23 cellular contexts compared by ENCODE assay signal in the genomic region with DNA sequence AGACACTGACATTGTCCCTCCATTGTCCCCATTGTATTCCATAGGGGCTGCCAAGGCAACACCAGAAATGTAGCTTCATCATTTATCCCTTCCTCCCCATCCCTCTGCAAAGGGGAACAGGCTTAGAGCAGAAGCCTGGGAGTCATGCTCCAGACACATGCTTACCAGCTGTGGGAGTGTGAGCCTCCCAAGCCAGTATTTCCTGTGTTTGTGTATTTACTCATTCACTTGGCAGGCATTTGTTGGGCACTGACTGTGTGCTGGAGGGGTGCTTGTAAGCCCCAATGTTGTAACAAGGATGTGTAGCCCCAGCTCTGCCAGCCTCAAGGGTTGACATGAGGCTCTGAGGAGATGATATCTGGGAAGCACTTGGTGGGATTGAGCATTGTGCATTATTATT. TPM values are rescaled to one million over a fixed set of nuclear protein-coding genes. Genes with fewer than 3 reads are reported as not detected.
"Had no signal": no experiment of that assay in that cellular context is flagged by ENCODE, and none has a peak within 500 bp of the region (broad histone marks: within the 10 kb centered on the region; RNA-seq: fewer than 3 reads in every experiment).

No MANE protein-coding gene starts in this region.

- H3K36me3 ChIP-seq: heart right ventricle, ovary, right atrium auricular region, upper lobe of left lung, WERI-Rb-1 had no signal

- H3K27ac ChIP-seq: heart right ventricle, ovary, psoas muscle, right atrium auricular region, upper lobe of left lung, WERI-Rb-1 had no signal

- FAIRE-seq: TTC549 had no signal

- ATAC-seq: activated CD8-positive, alpha-beta T cell treated with anti-CD3 and anti-CD28 coated beads, Interleukin-2, amount 10 ng/mL, durations not matched to agents 7 days and 5 days; heart right ventricle; left cardiac atrium; natural killer cell treated with Interleukin-12 subunit alpha and Interleukin-12 subunit beta and Interleukin-15 and Interleukin-18, amount 100 ng/mL, for 72 hours; psoas muscle; stimulated activated naive CD8-positive, alpha-beta T cell treated with anti-CD3 and anti-CD28 coated beads, Interleukin-15, Interleukin-2, amounts not matched to agents 100 U/mL and 50 U/mL, for 24 hours had no signal

- DNase-seq: activated CD4-positive, alpha-beta T cell treated with anti-CD3 and anti-CD28 coated beads, Interleukin-2, amount 10 ng/mL, durations not matched to agents 7 days and 5 days; activated CD4-positive, CD25-positive, alpha-beta regulatory T cell treated with anti-CD3 and anti-CD28 coated beads, Interleukin-2, amount 50 U/mL, for 72 hours; activated CD8-positive, alpha-beta T cell treated with anti-CD3 and anti-CD28 coated beads, Interleukin-2, amount 10 ng/mL, durations not matched to agents 7 days and 5 days; activated gamma-delta T cell treated with Interleukin-2 at 50 U/mL for 16 hours; anterior cingulate cortex; central memory CD4-positive, alpha-beta T cell; dermis blood vessel endothelial cell; effector CD8-positive, alpha-beta T cell; erythroblast; heart right ventricle; islet precursor cell; left cardiac atrium; ovary; psoas muscle; stimulated activated CD4-positive, alpha-beta T cell treated with anti-CD3 and anti-CD28 coated beads, Interleukin-4, amount 100 ng/mL, for 4 hours; stimulated activated naive CD8-positive, alpha-beta T cell treated with anti-CD3 and anti-CD28 coated beads, Interleukin-15, Interleukin-2, amounts not matched to agents 100 U/mL and 50 U/mL, for 24 hours; upper lobe of left lung; WERI-Rb-1 had no signal

- H3K4me1 ChIP-seq: heart right ventricle, psoas muscle, right atrium auricular region, upper lobe of left lung had no signal

- H3K4me3 ChIP-seq: heart right ventricle, ovary, psoas muscle, right atrium auricular region, upper lobe of left lung had no signal

- H3K27me3 ChIP-seq: ovary, right atrium auricular region, upper lobe of left lung had no signal

RNA-seq across cellular contexts. Expression of a gene that starts 46.0 kb away (rescaled TPM):
- total RNA-seq: activated CD4-positive, alpha-beta T cell treated with anti-CD3 and anti-CD28 coated beads, Interleukin-2, amount 10 ng/mL, durations not matched to agents 7 days and 5 days; activated CD8-positive, alpha-beta T cell treated with anti-CD3 and anti-CD28 coated beads, Interleukin-2, amount 10 ng/mL, durations not matched to agents 7 days and 5 days; activated T-helper 1 cell treated with anti-CD3 and anti-CD28 coated beads, Interleukin-12 subunit alpha, Interleukin-12 subunit beta, Interleukin-2, Interleukin-4 antibody, amounts not matched to agents 30 ng/mL and 10 ng/mL and 1 ng/mL, durations not matched to agents 14 hours and 24 hours and 36 hours; dermis blood vessel endothelial cell; left cardiac atrium; ovary; subcutaneous adipose tissue had no signal
